In the genomic region with DNA sequence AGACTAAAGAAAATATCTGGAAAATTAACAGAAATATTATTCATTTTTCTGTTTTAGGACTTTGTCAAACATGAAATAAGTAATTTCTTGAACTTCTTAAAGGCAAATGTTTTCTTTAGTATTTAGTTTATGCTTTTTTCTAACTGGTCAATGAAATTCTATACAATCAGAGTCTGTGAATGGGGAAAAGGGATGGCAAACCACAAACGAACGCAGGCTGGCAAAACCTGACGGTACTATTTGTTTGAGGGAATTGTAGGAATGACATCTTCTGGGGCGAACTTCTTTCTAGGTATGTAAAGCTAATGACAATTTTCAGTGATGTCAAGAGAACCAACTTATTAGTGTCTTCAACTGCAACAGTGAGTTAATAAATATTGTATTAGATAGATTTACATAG, we compare ENCODE assay signal across 1 cellular context.
TF ChIP-seq lines count a peak whose summit lies in the region.

No MANE protein-coding gene starts in this region.

TF ChIP-seq in IMR-90, 13 proteins besides CTCF, POLR2A, EP300 and RAD21 (continued from another document):
- TF ChIP-seq, protein P1, sequence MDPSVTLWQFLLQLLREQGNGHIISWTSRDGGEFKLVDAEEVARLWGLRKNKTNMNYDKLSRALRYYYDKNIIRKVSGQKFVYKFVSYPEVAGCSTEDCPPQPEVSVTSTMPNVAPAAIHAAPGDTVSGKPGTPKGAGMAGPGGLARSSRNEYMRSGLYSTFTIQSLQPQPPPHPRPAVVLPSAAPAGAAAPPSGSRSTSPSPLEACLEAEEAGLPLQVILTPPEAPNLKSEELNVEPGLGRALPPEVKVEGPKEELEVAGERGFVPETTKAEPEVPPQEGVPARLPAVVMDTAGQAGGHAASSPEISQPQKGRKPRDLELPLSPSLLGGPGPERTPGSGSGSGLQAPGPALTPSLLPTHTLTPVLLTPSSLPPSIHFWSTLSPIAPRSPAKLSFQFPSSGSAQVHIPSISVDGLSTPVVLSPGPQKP (IDR thresholded peaks at IDR 0.05; ENCODE audit: borderline replicate concordance, low read depth, low read length), result no peak
- no peak for TF ChIP-seq SMC3 (IDR thresholded peaks at IDR 0.05; ENCODE audit: low read depth, low read length)
